Comparison of ENCODE assay signal across 1 cellular context in genomic region chr18:14970027-14970426, GRCh38.
TF ChIP-seq lines count a peak whose summit lies in the region.

No MANE protein-coding gene starts in this region.

TF ChIP-seq in GM23338, 12 proteins besides CTCF, POLR2A, EP300 and RAD21 (continued from another document):
- TF ChIP-seq REST (IDR thresholded peaks at IDR 0.05; ENCODE audit: unreplicated experiment) (no peak), NANOG (IDR thresholded peaks at IDR 0.05; ENCODE audit: borderline replicate concordance) (no peak)
